ENCODE assay signal across 10 cellular contexts in genomic region chr15:90680371-90680935, GRCh38. TPM values are rescaled to one million over a fixed set of nuclear protein-coding genes. Genes with fewer than 3 reads are reported as not detected.
DNase-seq lines count a peak whose midpoint lies in the region; ATAC-seq and TF ChIP-seq lines count a peak whose summit lies in the region.
"Had no signal": no experiment of that assay in that cellular context is flagged by ENCODE, and none has a peak within 500 bp of the region (broad histone marks: within the 10 kb centered on the region; RNA-seq: fewer than 3 reads in every experiment).

No MANE protein-coding gene starts in this region.

- peak overlapping the region in 15 of 21 experiments; percentile 28 to 90 (median 76) for H3K27ac ChIP-seq in skin epidermis

- H3K4me3 Mint-ChIP-seq in glutamatergic neuron (ENCODE audit: unreplicated experiment), result no peak overlapping the region

- no peak overlapping the region for H3K27ac Mint-ChIP-seq in glutamatergic neuron (ENCODE audit: unreplicated experiment)

- H3K27me3 Mint-ChIP-seq in glutamatergic neuron (ENCODE audit: unreplicated experiment), result peaks cover 1% of the 10 kb centered on the region

- H3K36me3 Mint-ChIP-seq in glutamatergic neuron (ENCODE audit: unreplicated experiment), result no peaks in the 10 kb centered on the region

- H3K9me3 Mint-ChIP-seq in glutamatergic neuron (ENCODE audit: unreplicated experiment), result peaks cover 2% of the 10 kb centered on the region

- H3K4me1 Mint-ChIP-seq in glutamatergic neuron (ENCODE audit: low read depth, unreplicated experiment), result no peaks in the 10 kb centered on the region

- TF ChIP-seq CTCF in fibroblast of pulmonary artery (IDR thresholded peaks at IDR 0.05; ENCODE audit: low read length, missing control alignments) (no peak), glutamatergic neuron (IDR thresholded peaks at IDR 0.05; ENCODE audit: partially characterized antibody, unreplicated experiment) (no peak)

- H3K4me3 ChIP-seq in fibroblast of pulmonary artery (replicated peaks; ENCODE audit: low read depth, low read length), result no peak overlapping the region
- H3K4me3 ChIP-seq in skin epidermis, result no peak overlapping the region

- peak; percentile 96 for ATAC-seq in SK-N-SH treated with all-trans-retinoic acid at 6 μM for 48 hours
- ATAC-seq in GM21367 (IDR thresholded peaks at IDR 0.05; ENCODE audit: unreplicated experiment), result no peak

- DNase-seq in GOT3 (lab: John Stamatoyannopoulos, UW), result peak; percentile 16
- DNase-seq in fibroblast of pulmonary artery (ENCODE audit: low read depth), result peak; percentile 84
- DNase-seq in putamen (ENCODE audit: low spot score), result no peak
- no peak for DNase-seq in stimulated activated CD4-positive, alpha-beta T cell treated with anti-CD3 and anti-CD28 coated beads, Interleukin-4, amount 100 ng/mL, for 24 hours
- no peak for DNase-seq in glutamatergic neuron
- DNase-seq: NCI-H1092, T-helper 1 cell had no signal

TF ChIP-seq in SK-N-SH treated with all-trans-retinoic acid at 6 μM for 48 hours, 23 proteins besides CTCF, POLR2A, EP300 and RAD21:
- peak; percentile 49; the same call in 1 of the 2 replicates for TF ChIP-seq TOX (CRISPR knock-in tag; IDR thresholded peaks at IDR 0.05; ENCODE audit: borderline replicate concordance)
- TF ChIP-seq SNAI2 (CRISPR knock-in tag; IDR thresholded peaks at IDR 0.05), result no peak
- TF ChIP-seq ZFP30 (CRISPR knock-in tag; IDR thresholded peaks at IDR 0.05), result no peak
- 0 out of 2 replicates have a peak, but pooled peaks have one; percentile 24 for TF ChIP-seq OSR1 (CRISPR knock-in tag; IDR thresholded peaks at IDR 0.05)
- peak; percentile 51; the same call in 1 of the 2 replicates for TF ChIP-seq CSDC2 (CRISPR knock-in tag; IDR thresholded peaks at IDR 0.05)

RNA-seq across cellular contexts. Expression of gene BLM, which starts 36.7 kb away (rescaled TPM):
- total RNA-seq in glutamatergic neuron (ENCODE audit: unreplicated experiment), result 5.4 TPM

Comparison
In these comparisons a context has a peak if more than half of its experiments do, and no peak if none do; other contexts are left out.
1. DNase-seq: peak in GOT3 (single experiment) and fibroblast of pulmonary artery (single experiment); none in putamen (single experiment), stimulated activated CD4-positive, alpha-beta T cell treated with anti-CD3 and anti-CD28 coated beads, Interleukin-4, amount 100 ng/mL, for 24 hours (single experiment) and glutamatergic neuron (single experiment).